13 cellular contexts compared by ENCODE assay signal in genomic region chr12:127621366-127621765, GRCh38.
DNase-seq lines count a peak whose midpoint lies in the region; ATAC-seq and TF ChIP-seq lines count a peak whose summit lies in the region.
"Had no signal": no experiment of that assay in that cellular context is flagged by ENCODE, and none has a peak within 500 bp of the region (broad histone marks: within the 10 kb centered on the region; RNA-seq: fewer than 3 reads in every experiment).

No MANE protein-coding gene starts in this region.

- no peaks in the 10 kb centered on the region for H3K36me3 ChIP-seq in endodermal cell (ENCODE audit: control insufficient read depth, insufficient read depth, low read length)
- no peaks in the 10 kb centered on the region for H3K36me3 ChIP-seq in neuronal stem cell (replicated peaks in 1 of 2; ENCODE audit: control insufficient read depth in 2 of 2, insufficient read depth in 2 of 2, low read length in 2 of 2)
- no peaks in the 10 kb centered on the region for H3K36me3 ChIP-seq in upper lobe of right lung
- H3K36me3 ChIP-seq in GM23248 (ENCODE audit: low read depth): no peaks in the 10 kb centered on the region
- H3K36me3 ChIP-seq: BE2C had no signal

- ATAC-seq in upper lobe of right lung: peak; percentile 40
- no peak for ATAC-seq in activated T-cell treated with anti-CD3 and anti-CD28 coated beads, Interleukin-2, amount 50 U/mL, for 72 hours (replicated peaks in 1 of 2)
- ATAC-seq: A549 had no signal

- WGBS in endodermal cell (ENCODE audit: insufficient coverage in 1 of 2, insufficient read length in 1 of 2), 2 experiments: 75 to 83% methylated on average over 6 to 9 of the region's 9 CpGs
- WGBS in neuronal stem cell (ENCODE audit: extremely low coverage in 2 of 2, insufficient read length in 2 of 2, insufficient replicate concordance in 1 of 2), 2 donors: no CpG with 5 or more reads among the region's 9 CpGs
- 75 to 79% methylated on average over 9 of the region's 9 CpGs for WGBS in GM23248 (ENCODE audit: low coverage in 1 of 2, low lambda C conversion rate in 2 of 2, missing lambda C conversion rate in 2 of 2), 2 experiments

- H3K9ac ChIP-seq in endodermal cell (ENCODE audit: extremely low read depth, low read length, poor library complexity, severe bottlenecking) (no peak overlapping the region), neuronal stem cell (ENCODE audit: low read depth, low read length, poor library complexity) (no peak overlapping the region), GM23248 (no peak overlapping the region)

- H4K8ac ChIP-seq in neuronal stem cell (ENCODE audit: low read depth, low read length): no peak overlapping the region

- TF ChIP-seq CTCF in endodermal cell (conservative IDR thresholded peaks at IDR 0.05) (no peak), upper lobe of right lung (IDR thresholded peaks at IDR 0.05) (no peak)

- H3K27me3 ChIP-seq in endodermal cell (ENCODE audit: control insufficient read depth, insufficient read depth, low read length, poor library complexity, severe bottlenecking): no peaks in the 10 kb centered on the region
- no peaks in the 10 kb centered on the region for H3K27me3 ChIP-seq in neuronal stem cell (ENCODE audit: control insufficient read depth in 3 of 3, insufficient read depth in 3 of 3, low read depth in 1 of 3, low read length in 3 of 3)
- no peaks in the 10 kb centered on the region for H3K27me3 ChIP-seq in upper lobe of right lung
- no peaks in the 10 kb centered on the region for H3K27me3 ChIP-seq in GM23248 (replicated peaks; ENCODE audit: insufficient read depth)
- H3K27me3 ChIP-seq: BE2C had no signal

- H2BK120ac ChIP-seq in neuronal stem cell (ENCODE audit: low read depth, low read length): no peak overlapping the region

- H3K27ac ChIP-seq in endodermal cell (ENCODE audit: low read depth, low read length): no peak overlapping the region
- no peak overlapping the region for H3K27ac ChIP-seq in neuronal stem cell (replicated peaks; ENCODE audit: low read length)
- no peak overlapping the region for H3K27ac ChIP-seq in upper lobe of right lung
- H3K27ac ChIP-seq in GM23248: no peak overlapping the region
- H3K27ac ChIP-seq: A549 had no signal

- no peak overlapping the region for H2BK5ac ChIP-seq in neuronal stem cell (ENCODE audit: low read length)

- no peaks in the 10 kb centered on the region for H3K9me3 Mint-ChIP-seq in endodermal cell
- peaks cover 2 to 7% of the 10 kb centered on the region in 2 donors for H3K9me3 Mint-ChIP-seq in activated T-cell treated with anti-CD3 and anti-CD28 coated beads, Interleukin-2, amount 50 U/mL, for 72 hours

- peak overlapping the region; percentile 48 for H3K18ac ChIP-seq in neuronal stem cell (ENCODE audit: low read length)

- no peaks in the 10 kb centered on the region for H3F3A ChIP-seq in GM23248 (ENCODE audit: insufficient read depth)

- H3K9me2 ChIP-seq in GM23248 (ENCODE audit: insufficient read depth): no peaks in the 10 kb centered on the region

- H2AK5ac ChIP-seq in neuronal stem cell (ENCODE audit: low read depth, low read length): peak overlapping the region; percentile 25

- H3K79me1 ChIP-seq in neuronal stem cell (ENCODE audit: low read depth, low read length): no peaks in the 10 kb centered on the region

- peaks cover 5% of the 10 kb centered on the region for H3K4me1 ChIP-seq in endodermal cell (ENCODE audit: control insufficient read depth, insufficient read depth, low read length)
- H3K4me1 ChIP-seq in neuronal stem cell (ENCODE audit: control insufficient read depth in 2 of 2, insufficient read depth in 1 of 2, low read depth in 1 of 2, low read length in 2 of 2): peaks cover 0 to 7% of the 10 kb centered on the region in 2 donors
- H3K4me1 ChIP-seq in upper lobe of right lung: no peaks in the 10 kb centered on the region
- H3K4me1 ChIP-seq in GM23248 (ENCODE audit: insufficient read depth): no peaks in the 10 kb centered on the region
- H3K4me1 ChIP-seq: A549, BE2C had no signal

- H4K20me1 ChIP-seq in GM23248 (ENCODE audit: insufficient read depth): no peaks in the 10 kb centered on the region

- no peak overlapping the region for H3K4me3 Mint-ChIP-seq in endodermal cell
- H3K4me3 Mint-ChIP-seq in activated T-cell treated with anti-CD3 and anti-CD28 coated beads, Interleukin-2, amount 50 U/mL, for 72 hours: no peak overlapping the region

- H2AFZ ChIP-seq in neuronal stem cell (ENCODE audit: low read length) (no peak overlapping the region), GM23248 (no peak overlapping the region)

- in situ Hi-C loops in GM23248 (cut with MboI): no loop called here

- peak overlapping the region; percentile 31 for H3K27ac Mint-ChIP-seq in endodermal cell
- H3K27ac Mint-ChIP-seq in activated T-cell treated with anti-CD3 and anti-CD28 coated beads, Interleukin-2, amount 50 U/mL, for 72 hours: no peak overlapping the region

- DNase-seq in NCI-H69 (lab: John Stamatoyannopoulos, UW): peak; percentile 37
- peak; percentile 66 for DNase-seq in endodermal cell
- no peak for DNase-seq in neuronal stem cell (ENCODE audit: low spot score)
- DNase-seq in upper lobe of right lung: no peak
- no peak for DNase-seq in activated T-cell treated with anti-CD3 and anti-CD28 coated beads, Interleukin-2, amount 50 U/mL, for 72 hours
- DNase-seq in GM23248: no peak
- DNase-seq in iPS-NIHi7 (ENCODE audit: extremely low spot score): no peak
- DNase-seq: BE2C, GF-D8, Kasumi-1, NCI-H1694 treated with DMSO at 0.1 percent for 48 hours, NCI-H2081 treated with DMSO at 0.1 percent for 48 hours had no signal

- peaks cover 14% of the 10 kb centered on the region for H3K9me3 ChIP-seq in endodermal cell (ENCODE audit: control insufficient read depth, low read length)
- H3K9me3 ChIP-seq in neuronal stem cell (replicated peaks in 1 of 2; ENCODE audit: control insufficient read depth in 2 of 2, insufficient read depth in 1 of 2, low read depth in 1 of 2, low read length in 2 of 2): no peaks in the 10 kb centered on the region
- no peaks in the 10 kb centered on the region for H3K9me3 ChIP-seq in upper lobe of right lung
- H3K9me3 ChIP-seq in GM23248 (ENCODE audit: low read depth): no peaks in the 10 kb centered on the region
- H3K9me3 ChIP-seq: A549, BE2C had no signal

- peak overlapping the region; percentile 22 for H3K4me3 ChIP-seq in endodermal cell (ENCODE audit: low read length)
- H3K4me3 ChIP-seq in neuronal stem cell (ENCODE audit: low read length in 2 of 2): no peak overlapping the region
- H3K4me3 ChIP-seq in upper lobe of right lung: no peak overlapping the region
- no peak overlapping the region for H3K4me3 ChIP-seq in GM23248
- H3K4me3 ChIP-seq: A549 had no signal

- no peak overlapping the region for H4K91ac ChIP-seq in neuronal stem cell (ENCODE audit: low read depth, low read length, poor library complexity)

- H3K4me1 Mint-ChIP-seq in endodermal cell: peaks cover 43% of the 10 kb centered on the region
- H3K4me1 Mint-ChIP-seq in activated T-cell treated with anti-CD3 and anti-CD28 coated beads, Interleukin-2, amount 50 U/mL, for 72 hours (ENCODE audit: low read depth): no peaks in the 10 kb centered on the region

- H2BK15ac ChIP-seq in neuronal stem cell (ENCODE audit: low read length): peak overlapping the region; percentile 31

- H3K23ac ChIP-seq in neuronal stem cell (ENCODE audit: low read depth, low read length, poor library complexity): peak overlapping the region; percentile 48

- H3K36me3 Mint-ChIP-seq in endodermal cell (ENCODE audit: low read depth): peaks cover 4% of the 10 kb centered on the region
- peaks cover 0 to 1% of the 10 kb centered on the region in 2 donors for H3K36me3 Mint-ChIP-seq in activated T-cell treated with anti-CD3 and anti-CD28 coated beads, Interleukin-2, amount 50 U/mL, for 72 hours (ENCODE audit: insufficient read depth in 2 of 2)

- H3K14ac ChIP-seq in neuronal stem cell (ENCODE audit: low read length): peak overlapping the region; percentile 2

- no peak overlapping the region for H3K4ac ChIP-seq in neuronal stem cell (ENCODE audit: low read length)

- no peaks in the 10 kb centered on the region for H3K79me2 ChIP-seq in GM23248 (ENCODE audit: insufficient read depth)

- intact Hi-C loops in upper lobe of right lung (cut with DNase I): no loop called here

- H2BK12ac ChIP-seq in neuronal stem cell (ENCODE audit: low read length): no peak overlapping the region

- H3K4me2 ChIP-seq in neuronal stem cell (ENCODE audit: insufficient read depth, low read length, poor library complexity, severe bottlenecking) (no peak overlapping the region), GM23248 (ENCODE audit: unreplicated experiment) (no peak overlapping the region)
- H3K4me2 ChIP-seq: A549 had no signal

- no peaks in the 10 kb centered on the region for H3K27me3 Mint-ChIP-seq in endodermal cell (ENCODE audit: insufficient read depth)
- H3K27me3 Mint-ChIP-seq in activated T-cell treated with anti-CD3 and anti-CD28 coated beads, Interleukin-2, amount 50 U/mL, for 72 hours (ENCODE audit: low read depth): no peaks in the 10 kb centered on the region

Comparison
In these comparisons a context has a peak if more than half of its experiments do, and no peak if none do; other contexts are left out.
1. DNase-seq: peak in NCI-H69 (single experiment) and endodermal cell (single experiment); none in neuronal stem cell (single experiment), upper lobe of right lung (single experiment), activated T-cell treated with anti-CD3 and anti-CD28 coated beads, Interleukin-2, amount 50 U/mL, for 72 hours (0 of 2), GM23248 (single experiment) and iPS-NIHi7 (single experiment).